8 cellular contexts compared by ENCODE assay signal in genomic region chr6:87714093-87714809, GRCh38. TPM values are rescaled to one million over a fixed set of nuclear protein-coding genes. Genes with fewer than 3 reads are reported as not detected.
DNase-seq lines count a peak whose midpoint lies in the region; ATAC-seq and TF ChIP-seq lines count a peak whose summit lies in the region.

No MANE protein-coding gene starts in this region.

- H3K9me3 ChIP-seq in neutrophil = no peaks in the 10 kb centered on the region
- no peaks in the 10 kb centered on the region for H3K9me3 ChIP-seq in HAP-1

- no peaks in the 10 kb centered on the region for H3K27me3 Mint-ChIP-seq in activated CD8-positive, alpha-beta T cell treated with anti-CD3 and anti-CD28 coated beads for 36 hours

- H3K27me3 ChIP-seq in neutrophil (no peaks in the 10 kb centered on the region), HAP-1 (ENCODE audit: low read depth) (no peaks in the 10 kb centered on the region)

- no peak overlapping the region for H3K4me3 Mint-ChIP-seq in activated CD8-positive, alpha-beta T cell treated with anti-CD3 and anti-CD28 coated beads for 36 hours

- H3K36me3 ChIP-seq in neutrophil = no peaks in the 10 kb centered on the region
- no peaks in the 10 kb centered on the region for H3K36me3 ChIP-seq in HAP-1 (replicated peaks)

- POLR2A ChIA-PET in activated CD8-positive, alpha-beta T cell treated with anti-CD3 and anti-CD28 coated beads for 36 hours (lab: Charles Lee) = interaction anchor here (0.7 to 1.3 kb wide), 3 partner anchors 9 to 88 kb away, joined by 3 to 5 read pairs (median 3); partner anchors contain the start of gene AKIRIN2

- intact Hi-C loops in activated CD8-positive, alpha-beta T cell treated with anti-CD3 and anti-CD28 coated beads for 36 hours (cut with micrococcal nuclease) = no loop called here
- intact Hi-C loops in posterior cingulate gyrus (cut with DNase I) = no loop called here

- ATAC-seq in GM18867 (IDR thresholded peaks at IDR 0.05; ENCODE audit: unreplicated experiment) (peak; percentile 47), HG03159 (IDR thresholded peaks at IDR 0.05; ENCODE audit: unreplicated experiment) (peak; percentile 43)
- ATAC-seq in activated CD8-positive, alpha-beta T cell treated with anti-CD3 and anti-CD28 coated beads for 36 hours = peak; percentile 84

- in situ Hi-C loops in HAP-1 (cut with MboI; ENCODE audit: low sequenced_read_pairs) = no loop called here

- H3K4me1 ChIP-seq in neutrophil (ENCODE audit: control insufficient read depth in 1 of 2, insufficient read depth in 1 of 2, low read depth in 1 of 2, low read length in 1 of 2) (peaks cover 53 to 61% of the 10 kb centered on the region in 2 experiments), HAP-1 (peaks cover 8% of the 10 kb centered on the region; the same call in 1 of the 2 replicates)

- no peak for TF ChIP-seq CTCF in activated CD8-positive, alpha-beta T cell treated with anti-CD3 and anti-CD28 coated beads for 36 hours (IDR thresholded peaks at IDR 0.05)
- TF ChIP-seq CTCF in neutrophil (IDR thresholded peaks at IDR 0.05) = no peak

- CTCF ChIA-PET in activated CD8-positive, alpha-beta T cell treated with anti-CD3 and anti-CD28 coated beads for 36 hours (lab: Charles Lee) = interaction anchor here (1.1 kb wide), 1 partner anchor 18 kb away, joined by 5 read pairs; no protein-coding TSS in a partner anchor

- H3K36me3 Mint-ChIP-seq in activated CD8-positive, alpha-beta T cell treated with anti-CD3 and anti-CD28 coated beads for 36 hours (ENCODE audit: low read depth) = no peaks in the 10 kb centered on the region

- H3K4me3 ChIP-seq in neutrophil (ENCODE audit: low read depth in 1 of 2, low read length in 1 of 2) (peak overlapping the region in 1 of 2 experiments; percentile 9), HAP-1 (no peak overlapping the region)

- H3K9me3 Mint-ChIP-seq in activated CD8-positive, alpha-beta T cell treated with anti-CD3 and anti-CD28 coated beads for 36 hours = no peaks in the 10 kb centered on the region

- peak overlapping the region; percentile 92 for H3K27ac ChIP-seq in neutrophil
- no peak overlapping the region for H3K27ac ChIP-seq in caudate nucleus (ENCODE audit: low read depth, low read length)

- peak; percentile 20 for DNase-seq in activated CD8-positive, alpha-beta T cell treated with anti-CD3 and anti-CD28 coated beads for 36 hours
- no peak for DNase-seq in NCI-H2227 treated with DMSO at 0.1 percent for 48 hours (lab: John Stamatoyannopoulos, UW)
- DNase-seq in caudate nucleus (lab: John Stamatoyannopoulos, UW) = no peak
- no peak for DNase-seq in HAP-1 (ENCODE audit: low spot score in 2 of 2)
- no peak for DNase-seq in posterior cingulate gyrus

- peak overlapping the region; percentile 77 for H3K27ac Mint-ChIP-seq in activated CD8-positive, alpha-beta T cell treated with anti-CD3 and anti-CD28 coated beads for 36 hours

- peaks cover 7% of the 10 kb centered on the region for H3K4me1 Mint-ChIP-seq in activated CD8-positive, alpha-beta T cell treated with anti-CD3 and anti-CD28 coated beads for 36 hours (ENCODE audit: low read depth)

RNA-seq across cellular contexts. Expression of gene AKIRIN2, which starts 12.2 kb away (rescaled TPM):
- 10 to 100 TPM; 42.1 to 45.6 TPM for total RNA-seq in activated CD8-positive, alpha-beta T cell treated with anti-CD3 and anti-CD28 coated beads for 36 hours
